Comparison of ENCODE assay signal across 1 cellular context in genomic region chr20:434661-435419, GRCh38.
TF ChIP-seq lines count a peak whose summit lies in the region.

No MANE protein-coding gene starts in this region.

TF ChIP-seq in HepG2, 621 proteins besides CTCF, POLR2A, EP300 and RAD21 (continues in another document):
- TF ChIP-seq AGO1 (IDR thresholded peaks at IDR 0.05; ENCODE audit: low read depth, low read length, poor library complexity, severe bottlenecking) (peak; percentile 95), LRRFIP1 (CRISPR knock-in tag; conservative IDR thresholded peaks at IDR 0.05) (no peak), NCOA1 (CRISPR knock-in tag; IDR thresholded peaks at IDR 0.05) (no peak), MIER3 (CRISPR knock-in tag; IDR thresholded peaks at IDR 0.05; ENCODE audit: borderline replicate concordance) (no peak), ZFP1 (CRISPR knock-in tag; IDR thresholded peaks at IDR 0.05) (no peak), SP4 (CRISPR knock-in tag; IDR thresholded peaks at IDR 0.05) (no peak), ZNF484 (CRISPR knock-in tag; IDR thresholded peaks at IDR 0.05; ENCODE audit: borderline replicate concordance, low read depth) (no peak), GABPB1 (CRISPR knock-in tag; IDR thresholded peaks at IDR 0.05) (peak; percentile 35; the same call in 1 of the 2 replicates), NFIB (CRISPR knock-in tag; IDR thresholded peaks at IDR 0.05; ENCODE audit: borderline replicate concordance) (no peak), ZNF333 (CRISPR knock-in tag; IDR thresholded peaks at IDR 0.05; ENCODE audit: borderline replicate concordance) (peak; percentile 37; the same call in 1 of the 2 replicates), CSRNP1 (CRISPR knock-in tag; IDR thresholded peaks at IDR 0.05) (peak; percentile 47; the same call in 1 of the 2 replicates), SALL1 (CRISPR knock-in tag; IDR thresholded peaks at IDR 0.05) (peak; percentile 12; the same call in 1 of the 2 replicates), ZBTB1 (CRISPR knock-in tag; IDR thresholded peaks at IDR 0.05; ENCODE audit: borderline replicate concordance) (no peak), POGK (CRISPR knock-in tag; conservative IDR thresholded peaks at IDR 0.05) (0 out of 2 replicates have a peak, but pooled peaks have one; percentile 13), ZNF768 (CRISPR knock-in tag; IDR thresholded peaks at IDR 0.05) (peak; percentile 40; the same call in 1 of the 2 replicates), TARDBP (CRISPR knock-in tag; IDR thresholded peaks at IDR 0.05) (0 out of 2 replicates have a peak, but pooled peaks have one; percentile 22), FOXM1 (CRISPR knock-in tag; IDR thresholded peaks at IDR 0.05) (no peak), HIC2 (CRISPR knock-in tag; IDR thresholded peaks at IDR 0.05; ENCODE audit: low read depth) (no peak), BRCA1 (CRISPR knock-in tag; IDR thresholded peaks at IDR 0.05) (no peak), ZKSCAN1 (IDR thresholded peaks at IDR 0.05; ENCODE audit: low read length) (no peak), ZNF598 (CRISPR knock-in tag; IDR thresholded peaks at IDR 0.05; ENCODE audit: borderline replicate concordance) (peak; percentile 68; the same call in 1 of the 2 replicates), ZNF639 (CRISPR knock-in tag; conservative IDR thresholded peaks at IDR 0.05) (no peak), POLR2AphosphoS5 (IDR thresholded peaks at IDR 0.05; ENCODE audit: low read depth, low read length) (peak; percentile 52; the same call in 1 of the 2 replicates), BORCS8-MEF2B (CRISPR knock-in tag; IDR thresholded peaks at IDR 0.05) (peak; percentile 40; the same call in 1 of the 2 replicates), POLR2G (IDR thresholded peaks at IDR 0.05; ENCODE audit: low read depth, low read length) (peak; percentile 65), ZNF605 (CRISPR knock-in tag; IDR thresholded peaks at IDR 0.05) (0 out of 2 replicates have a peak, but pooled peaks have one; percentile 21), NCOA5 (CRISPR knock-in tag; IDR thresholded peaks at IDR 0.05) (no peak), ZNF329 (CRISPR knock-in tag; IDR thresholded peaks at IDR 0.05; ENCODE audit: low read depth) (no peak), ZHX1 (CRISPR knock-in tag; IDR thresholded peaks at IDR 0.05; ENCODE audit: low read depth) (peak; percentile 46; the same call in 1 of the 2 replicates), ZSCAN5A (CRISPR knock-in tag; IDR thresholded peaks at IDR 0.05; ENCODE audit: borderline replicate concordance) (no peak), ZNF883 (CRISPR knock-in tag; IDR thresholded peaks at IDR 0.05; ENCODE audit: not compliant biosample characterization) (peak; percentile 54), IRF2 (CRISPR knock-in tag; IDR thresholded peaks at IDR 0.05) (0 out of 2 replicates have a peak, but pooled peaks have one; percentile 25), ZSCAN21 (CRISPR knock-in tag; IDR thresholded peaks at IDR 0.05; ENCODE audit: borderline replicate concordance) (peak; percentile 57; the same call in 1 of the 2 replicates), ZNF710 (CRISPR knock-in tag; IDR thresholded peaks at IDR 0.05; ENCODE audit: borderline replicate concordance) (0 out of 2 replicates have a peak, but pooled peaks have one; percentile 54), ZNF614 (CRISPR knock-in tag; IDR thresholded peaks at IDR 0.05; ENCODE audit: borderline replicate concordance) (peak; percentile 19; the same call in 1 of the 2 replicates), MIER2 (CRISPR knock-in tag; IDR thresholded peaks at IDR 0.05) (no peak), STAT5B (CRISPR knock-in tag; IDR thresholded peaks at IDR 0.05) (no peak), ZNF687 (CRISPR knock-in tag; IDR thresholded peaks at IDR 0.05) (peak; percentile 42), CBFB (CRISPR knock-in tag; IDR thresholded peaks at IDR 0.05) (peak; percentile 74), ZFP36L1 (CRISPR knock-in tag; IDR thresholded peaks at IDR 0.05) (peak; percentile 27; the same call in 1 of the 2 replicates), SOX6 (IDR thresholded peaks at IDR 0.05) (no peak), SOX6 (CRISPR knock-in tag; IDR thresholded peaks at IDR 0.05) (0 out of 2 replicates have a peak, but pooled peaks have one; percentile 18)
